17 cellular contexts compared by ENCODE assay signal in the genomic region with DNA sequence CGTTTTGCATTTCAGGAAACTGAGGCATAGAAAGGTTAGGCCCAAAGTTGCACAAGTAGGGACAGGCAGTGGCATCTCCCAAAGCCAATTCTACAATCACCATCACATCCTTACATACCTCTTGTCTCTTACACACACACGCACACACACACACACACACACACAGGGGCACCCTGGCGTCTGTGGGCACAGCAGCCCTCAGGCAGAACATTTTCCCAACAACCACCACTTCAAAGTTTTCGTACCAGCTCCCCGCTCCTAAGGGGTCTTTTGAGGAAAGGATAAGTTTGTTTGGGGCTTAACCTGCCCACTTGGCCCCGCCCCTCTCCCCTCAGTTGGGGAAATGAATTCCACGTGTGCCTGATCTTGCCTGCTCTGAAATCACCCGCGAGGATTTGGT. TPM values are rescaled to one million over a fixed set of nuclear protein-coding genes. Genes with fewer than 3 reads are reported as not detected.
A peak's percentile ranks its signal among the peaks of the same experiment; 100 is the strongest.
DNase-seq lines count a peak whose midpoint lies in the region; ATAC-seq and TF ChIP-seq lines count a peak whose summit lies in the region.
"Had no signal": no experiment of that assay in that cellular context is flagged by ENCODE, and none has a peak within 500 bp of the region (broad histone marks: within the 10 kb centered on the region; RNA-seq: fewer than 3 reads in every experiment).

No MANE protein-coding gene starts in this region.

- H3K36me3 ChIP-seq in HEK293 (ENCODE audit: control insufficient read depth in 2 of 2, insufficient read depth in 1 of 2, low read length in 2 of 2) (no peaks in the 10 kb centered on the region), osteoblast (ENCODE audit: insufficient read depth, low read length) (no peaks in the 10 kb centered on the region)

- no peaks in the 10 kb centered on the region for H3K79me2 ChIP-seq in osteoblast (ENCODE audit: insufficient read depth, low read length)

- H3K27me3 Mint-ChIP-seq in nephron progenitor cell (ENCODE audit: low read depth, poor library complexity) (peaks cover 37% of the 10 kb centered on the region), type B pancreatic cell (peaks cover 22% of the 10 kb centered on the region)

- no peak overlapping the region for H2AFZ ChIP-seq in osteoblast (ENCODE audit: low read length)

- H3K4me1 Mint-ChIP-seq in nephron progenitor cell (peaks cover 59% of the 10 kb centered on the region), type B pancreatic cell (ENCODE audit: unreplicated experiment) (peaks cover 27% of the 10 kb centered on the region)

- H4K20me1 ChIP-seq in osteoblast (ENCODE audit: insufficient read depth, low read length), result no peaks in the 10 kb centered on the region

- H3K27ac ChIP-seq in right cardiac atrium (ENCODE audit: low read length), result no peak overlapping the region
- H3K27ac ChIP-seq in HEK293 (ENCODE audit: extremely low read depth, low read depth, low read length), result no peak overlapping the region
- no peak overlapping the region for H3K27ac ChIP-seq in osteoblast (ENCODE audit: low read depth, low read length)
- H3K27ac ChIP-seq: C4-2B, HL-60 had no signal

- H3K9me3 ChIP-seq in right cardiac atrium (ENCODE audit: control insufficient read depth, low read length), result no peaks in the 10 kb centered on the region
- no peaks in the 10 kb centered on the region for H3K9me3 ChIP-seq in HEK293 (ENCODE audit: control insufficient read depth, insufficient read depth, low read depth, low read length)
- H3K9me3 ChIP-seq in osteoblast (ENCODE audit: low read depth, low read length), result no peaks in the 10 kb centered on the region

- 86% methylated on average over 9 of the region's 9 CpGs for WGBS in right cardiac atrium

- CTCF ChIA-PET in HEK293 (lab: Yijun Ruan, JAX), result interaction anchor here (0.6 kb wide), 1 partner anchor 195 kb away, joined by 3 read pairs; no protein-coding TSS in a partner anchor

- DNase-seq in Right ventricle myocardium inferior (ENCODE audit: missing footprints) (peak; percentile 27), right cardiac atrium (no peak), osteoblast (ENCODE audit: insufficient read length, low spot score, missing footprints) (peak; percentile 58), NCI-H524 (lab: John Stamatoyannopoulos, UW) (no peak), nephron progenitor cell (no peak), type B pancreatic cell (ENCODE audit: extremely low spot score, unreplicated experiment) (no peak)
- DNase-seq: 8988T; Calu3; CD4-positive, alpha-beta memory T cell; DMS79 treated with DMSO at 0.1 percent for 48 hours; GF-D8; H7 had no signal

- no peaks in the 10 kb centered on the region for H3K27me3 ChIP-seq in right cardiac atrium (ENCODE audit: control insufficient read depth, insufficient read depth)
- peaks cover 14% of the 10 kb centered on the region for H3K27me3 ChIP-seq in osteoblast (ENCODE audit: insufficient read depth, low read length)

- H3K4me1 ChIP-seq in right cardiac atrium (ENCODE audit: control insufficient read depth, insufficient read depth, low read length) (no peaks in the 10 kb centered on the region), HEK293 (ENCODE audit: control insufficient read depth, insufficient read depth, low read length) (no peaks in the 10 kb centered on the region), osteoblast (ENCODE audit: insufficient read depth, low read length) (no peaks in the 10 kb centered on the region)

- ATAC-seq in Right ventricle myocardium inferior (no peak), right cardiac atrium (no peak)

- no peaks in the 10 kb centered on the region for H3K9me3 Mint-ChIP-seq in nephron progenitor cell
- peaks cover 6% of the 10 kb centered on the region for H3K9me3 Mint-ChIP-seq in type B pancreatic cell
- H3K9me3 Mint-ChIP-seq: GM23338 had no signal

- POLR2A ChIA-PET in HEK293 (lab: Yijun Ruan, JAX), result no interaction called here

- H3K27ac Mint-ChIP-seq in nephron progenitor cell (no peak overlapping the region), type B pancreatic cell (no peak overlapping the region)
- H3K27ac Mint-ChIP-seq: GM23338 had no signal

- intact Hi-C loops in Right ventricle myocardium inferior (cut with DNase I) (no loop called here), right cardiac atrium (cut with DNase I) (loop anchor here in 2 of 4 donors (10.0 kb wide), 1 partner anchor 130 kb away; no protein-coding TSS in a partner anchor)

- no peak for TF ChIP-seq CTCF in HEK293 (tag by site-specific recombination; IDR thresholded peaks at IDR 0.05)
- no peak for TF ChIP-seq CTCF in osteoblast (IDR thresholded peaks at IDR 0.05; ENCODE audit: extremely low read depth, low read depth, low read length)
- no peak for TF ChIP-seq CTCF in nephron progenitor cell (IDR thresholded peaks at IDR 0.05)
- no peak for TF ChIP-seq CTCF in type B pancreatic cell (conservative IDR thresholded peaks at IDR 0.05)

- H3K4me3 Mint-ChIP-seq in nephron progenitor cell (no peak overlapping the region), type B pancreatic cell (no peak overlapping the region)
- H3K4me3 Mint-ChIP-seq: CD4-positive, alpha-beta memory T cell; GM23338 had no signal

- H3K4me2 ChIP-seq in osteoblast (ENCODE audit: insufficient read depth, low read length), result no peak overlapping the region
- H3K4me2 ChIP-seq: GM23338 had no signal

- H3K4me3 ChIP-seq in right cardiac atrium (ENCODE audit: low read length), result no peak overlapping the region
- no peak overlapping the region for H3K4me3 ChIP-seq in HEK293 (ENCODE audit: low read depth, low read length)
- H3K4me3 ChIP-seq in osteoblast (ENCODE audit: insufficient read depth, low read length), result no peak overlapping the region
- H3K4me3 ChIP-seq: GM23338 had no signal

- no peaks in the 10 kb centered on the region for H3K36me3 Mint-ChIP-seq in nephron progenitor cell (ENCODE audit: low read depth)
- H3K36me3 Mint-ChIP-seq in type B pancreatic cell, result no peaks in the 10 kb centered on the region
- H3K36me3 Mint-ChIP-seq: CD4-positive, alpha-beta memory T cell had no signal

TF ChIP-seq in HEK293, 187 proteins besides CTCF, POLR2A, EP300 and RAD21:
- TF ChIP-seq BCL6B (tag by site-specific recombination; IDR thresholded peaks at IDR 0.05) (no peak), ZSCAN4 (tag by site-specific recombination; IDR thresholded peaks at IDR 0.05) (peak; percentile 57; the same call in 1 of the 2 replicates), ZNF214 (tag by site-specific recombination; IDR thresholded peaks at IDR 0.05; ENCODE audit: borderline replicate concordance) (no peak), FEZF1 (tag by site-specific recombination; IDR thresholded peaks at IDR 0.05) (no peak)

RNA-seq across cellular contexts. Expression of gene LRRC32, which starts 14.7 kb away (rescaled TPM):
- total RNA-seq in Right ventricle myocardium inferior, result 32.5 TPM
- total RNA-seq in right cardiac atrium, result 10 to 100 TPM; 27.7 to 49.9 (median 44.9) TPM
- polyA plus RNA-seq in right cardiac atrium, result 72.1 TPM
- 37.6 and 41.3 TPM in 2 replicates for total RNA-seq in osteoblast
- 4.3 and 5.4 TPM in 2 replicates for total RNA-seq in type B pancreatic cell (ENCODE audit: low replicate concordance)
- total RNA-seq: A673, Calu3 had no signal

Comparison
In these comparisons a context has a peak if more than half of its experiments do, and no peak if none do; other contexts are left out.
1. DNase-seq: peak in Right ventricle myocardium inferior (single experiment) and osteoblast (single experiment); none in right cardiac atrium (0 of 3), NCI-H524 (0 of 2), nephron progenitor cell (single experiment) and type B pancreatic cell (single experiment).